ENCODE assay signal across 10 cellular contexts in genomic region chrX:34365482-34365881, GRCh38.
DNase-seq lines count a peak whose midpoint lies in the region; ATAC-seq and TF ChIP-seq lines count a peak whose summit lies in the region.
"Had no signal": no experiment of that assay in that cellular context is flagged by ENCODE, and none has a peak within 500 bp of the region (broad histone marks: within the 10 kb centered on the region; RNA-seq: fewer than 3 reads in every experiment).

No MANE protein-coding gene starts in this region.

- peaks cover 8% of the 10 kb centered on the region for H3K4me1 Mint-ChIP-seq in Calu3 (ENCODE audit: low read depth, unreplicated experiment)
- no peaks in the 10 kb centered on the region for H3K4me1 Mint-ChIP-seq in CD4-positive, alpha-beta memory T cell

- H3K27me3 ChIP-seq in mammary epithelial cell (ENCODE audit: insufficient read depth, low read length) = no peaks in the 10 kb centered on the region
- no peaks in the 10 kb centered on the region for H3K27me3 ChIP-seq in CD4-positive, alpha-beta memory T cell (ENCODE audit: insufficient read depth, low read length)
- H3K27me3 ChIP-seq: spleen had no signal

- no peaks in the 10 kb centered on the region for H3K36me3 Mint-ChIP-seq in Calu3 (ENCODE audit: insufficient read depth, unreplicated experiment)
- H3K36me3 Mint-ChIP-seq in CD4-positive, alpha-beta memory T cell = no peaks in the 10 kb centered on the region

- in situ Hi-C loops in mammary epithelial cell (cut with MboI; ENCODE audit: low sequenced_read_pairs in 2 of 2) = no loop called here

- H3K4me3 ChIP-seq in mammary epithelial cell (replicated peaks in 1 of 3; ENCODE audit: insufficient read depth in 1 of 3, low read depth in 2 of 3, low read length in 3 of 3) = no peak overlapping the region
- H3K4me3 ChIP-seq in CD4-positive, alpha-beta memory T cell (ENCODE audit: low read length in 2 of 2) = no peak overlapping the region
- H3K4me3 ChIP-seq: spleen had no signal

- H3K9me3 Mint-ChIP-seq in Calu3 (ENCODE audit: low read depth, unreplicated experiment) = no peaks in the 10 kb centered on the region
- H3K9me3 Mint-ChIP-seq in CD4-positive, alpha-beta memory T cell = peaks cover 0 to 6% (median 0%) of the 10 kb centered on the region in 8 donors

- peak; percentile 20 for TF ChIP-seq CTCF in Calu3 (IDR thresholded peaks at IDR 0.05; ENCODE audit: unreplicated experiment)
- peak; percentile 55 for TF ChIP-seq CTCF in LNCAP (IDR thresholded peaks at IDR 0.05)
- peak; percentile 36 to 55 for TF ChIP-seq CTCF in mammary epithelial cell (conservative IDR thresholded peaks at IDR 0.05 in 1 of 2, IDR thresholded peaks at IDR 0.05 in 1 of 2; ENCODE audit: extremely low read depth in 1 of 2, insufficient read depth in 1 of 2, low read depth in 1 of 2, low read length in 2 of 2)

- dilution Hi-C loops in mammary epithelial cell (cut with HindIII; ENCODE audit: low sequenced_read_pairs) = no loop called here

- H3K27me3 Mint-ChIP-seq in Calu3 (ENCODE audit: unreplicated experiment) = no peaks in the 10 kb centered on the region
- no peaks in the 10 kb centered on the region for H3K27me3 Mint-ChIP-seq in CD4-positive, alpha-beta memory T cell

- H3K27ac Mint-ChIP-seq in Calu3 (ENCODE audit: unreplicated experiment) = no peak overlapping the region
- no peak overlapping the region for H3K27ac Mint-ChIP-seq in CD4-positive, alpha-beta memory T cell

- no peak for ATAC-seq in GM18520 (IDR thresholded peaks at IDR 0.05; ENCODE audit: unreplicated experiment)

- BruUV-seq in Calu3 (replicated peaks; lab: Mats Ljungman, UMichigan) (no TSS peak), mammary epithelial cell (replicated peaks; lab: Mats Ljungman, UMichigan) (no TSS peak)

- H3K79me2 ChIP-seq in mammary epithelial cell (ENCODE audit: insufficient read depth, low read length) = no peaks in the 10 kb centered on the region

- no peaks in the 10 kb centered on the region for H3K4me1 ChIP-seq in mammary epithelial cell (ENCODE audit: insufficient read depth, low read length)
- H3K4me1 ChIP-seq in CD4-positive, alpha-beta memory T cell (ENCODE audit: insufficient read depth, low read length) = no peaks in the 10 kb centered on the region
- H3K4me1 ChIP-seq: spleen had no signal

- no peak overlapping the region for H3K27ac ChIP-seq in mammary epithelial cell (ENCODE audit: insufficient read depth, low read depth, low read length)
- H3K27ac ChIP-seq in CD4-positive, alpha-beta memory T cell (ENCODE audit: low read depth, low read length) = no peak overlapping the region
- H3K27ac ChIP-seq: spleen had no signal

- DNase-seq in Calu3 = peak; percentile 29
- peak; percentile 17 for DNase-seq in mammary epithelial cell
- peak; percentile 9 for DNase-seq in medulla oblongata (ENCODE audit: extremely low spot score)
- no peak for DNase-seq in CD4-positive, alpha-beta memory T cell
- DNase-seq in AG08396 (ENCODE audit: low spot score) = no peak
- no peak for DNase-seq in NCI-H1105 treated with DMSO at 0.1 percent for 48 hours (lab: John Stamatoyannopoulos, UW)
- DNase-seq: activated CD8-positive, alpha-beta memory T cell treated with anti-CD3 and anti-CD28 coated beads, Interleukin-2, amount 50 U/mL, for 48 hours; spleen had no signal

- CTCF ChIA-PET in Calu3 (lab: Charles Lee) (interaction anchor here (1.0 to 1.2 kb wide), 4 partner anchors 129 to 553 kb away, joined by 3 to 5 read pairs (median 3); no protein-coding TSS in a partner anchor), mammary epithelial cell (lab: Charles Lee; ENCODE audit: low non-redundant PET) (no interaction called here)
- CTCF ChIA-PET in CD4-positive, alpha-beta memory T cell (lab: Charles Lee; ENCODE audit: partially characterized antibody) = no interaction called here

- H4K20me1 ChIP-seq in mammary epithelial cell (ENCODE audit: insufficient read depth, low read length) = no peaks in the 10 kb centered on the region

- H3K9me3 ChIP-seq in mammary epithelial cell (replicated peaks; ENCODE audit: insufficient read depth, low read length) = no peaks in the 10 kb centered on the region
- H3K9me3 ChIP-seq in CD4-positive, alpha-beta memory T cell (ENCODE audit: control insufficient read depth in 1 of 2, low read length in 2 of 2) = no peaks in the 10 kb centered on the region

- WGBS in mammary epithelial cell (ENCODE audit: low coverage, missing lambda C conversion rate) = 47% methylated on average over 5 of the region's 5 CpGs

- H3K36me3 ChIP-seq in mammary epithelial cell (ENCODE audit: insufficient read depth, low read length) = no peaks in the 10 kb centered on the region
- H3K36me3 ChIP-seq in CD4-positive, alpha-beta memory T cell (ENCODE audit: insufficient read depth, low read length) = no peaks in the 10 kb centered on the region
- H3K36me3 ChIP-seq: spleen had no signal

- no peak overlapping the region for H3K4me2 ChIP-seq in mammary epithelial cell (ENCODE audit: insufficient read depth, low read depth, low read length)

- H3K9ac ChIP-seq in mammary epithelial cell (ENCODE audit: insufficient read depth, low read length) = no peak overlapping the region

- no peak overlapping the region for H3K4me3 Mint-ChIP-seq in Calu3 (ENCODE audit: low read depth, unreplicated experiment)
- H3K4me3 Mint-ChIP-seq in CD4-positive, alpha-beta memory T cell = no peak overlapping the region

- POLR2A ChIA-PET in CD4-positive, alpha-beta memory T cell (lab: Charles Lee; ENCODE audit: partially characterized antibody) = no interaction called here

- intact Hi-C loops in Calu3 (cut with micrococcal nuclease; ENCODE audit: unreplicated experiment) (loop anchor here (5.0 to 10.0 kb wide), 3 partner anchors 212 to 552 kb away; no protein-coding TSS in a partner anchor), mammary epithelial cell (cut with micrococcal nuclease) (no loop called here)
- intact Hi-C loops in CD4-positive, alpha-beta memory T cell (cut with micrococcal nuclease) = no loop called here

- no peak overlapping the region for H2AFZ ChIP-seq in mammary epithelial cell (ENCODE audit: low read depth, low read length)

Comparison
In these comparisons a context has a peak if more than half of its experiments do, and no peak if none do; other contexts are left out.
1. DNase-seq: peak in Calu3 (single experiment), mammary epithelial cell (single experiment) and medulla oblongata (single experiment); none in CD4-positive, alpha-beta memory T cell (0 of 5), AG08396 (single experiment) and NCI-H1105 treated with DMSO at 0.1 percent for 48 hours (single experiment).
2. Peak in every context shown above with its lines, with median percentiles within 50 percentile points of each other: CTCF ChIP-seq.